In the genomic region with DNA sequence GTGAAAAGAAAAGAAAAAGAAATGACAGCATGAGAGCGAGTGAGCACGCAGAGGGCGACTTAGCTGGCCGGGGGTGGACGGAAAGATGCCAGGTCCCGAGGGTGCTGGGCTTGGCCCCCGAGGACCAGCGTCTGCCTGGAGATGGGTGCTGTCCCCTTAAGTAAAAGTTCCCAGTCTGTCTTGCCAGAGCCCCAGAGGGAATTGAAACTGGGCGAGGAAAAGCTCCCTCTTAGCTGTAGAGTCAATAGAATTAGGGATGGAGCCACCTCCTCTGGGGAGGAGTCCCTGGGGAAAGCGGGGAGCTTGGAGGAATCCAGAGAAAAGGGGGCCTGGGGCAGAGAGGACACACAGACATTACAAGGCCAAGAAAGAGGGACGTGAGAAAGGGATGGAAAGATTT, we compare ENCODE assay signal across 21 cellular contexts. TPM values are rescaled to one million over a fixed set of nuclear protein-coding genes. Genes with fewer than 3 reads are reported as not detected.
DNase-seq lines count a peak whose midpoint lies in the region; ATAC-seq, FAIRE-seq and TF ChIP-seq lines count a peak whose summit lies in the region.
"Had no signal": no experiment of that assay in that cellular context is flagged by ENCODE, and none has a peak within 500 bp of the region (broad histone marks: within the 10 kb centered on the region; RNA-seq: fewer than 3 reads in every experiment).

No MANE protein-coding gene starts in this region.

- CTCF ChIA-PET in activated naive CD4-positive, alpha-beta T cell treated with anti-CD3 and anti-CD28 coated beads, Interleukin-2, amount 10 ng/mL, durations not matched to agents 7 days and 5 days (lab: Charles Lee) = interaction anchor here (0.8 kb wide), 1 partner anchor 38 kb away, joined by 3 read pairs; no protein-coding TSS in a partner anchor

- H3K27ac Mint-ChIP-seq in activated naive CD4-positive, alpha-beta T cell treated with anti-CD3 and anti-CD28 coated beads, Interleukin-2, amount 10 ng/mL, durations not matched to agents 7 days and 5 days = peak overlapping the region; percentile 62
- peak overlapping the region; percentile 51 for H3K27ac Mint-ChIP-seq in T-helper 17 cell
- H3K27ac Mint-ChIP-seq: IgD-negative memory B cell had no signal

- no peak for FAIRE-seq in pancreas (lab: Jason Lieb, UNC)
- FAIRE-seq: GM12878 had no signal

- H3K36me3 ChIP-seq in gastrocnemius medialis (no peaks in the 10 kb centered on the region), pancreas (no peaks in the 10 kb centered on the region), upper lobe of left lung (peaks cover 0 to 16% (median 5%) of the 10 kb centered on the region in 4 donors)

- no peaks in the 10 kb centered on the region for H3K9me3 ChIP-seq in T-helper 17 cell (ENCODE audit: control insufficient read depth, low read length, poor library complexity, severe bottlenecking)
- H3K9me3 ChIP-seq in gastrocnemius medialis = no peaks in the 10 kb centered on the region
- H3K9me3 ChIP-seq in pancreas = no peaks in the 10 kb centered on the region
- H3K9me3 ChIP-seq in upper lobe of left lung = no peaks in the 10 kb centered on the region
- H3K9me3 ChIP-seq: Caco-2 had no signal

- no peak overlapping the region for H3K4me3 Mint-ChIP-seq in activated naive CD4-positive, alpha-beta T cell treated with anti-CD3 and anti-CD28 coated beads, Interleukin-2, amount 10 ng/mL, durations not matched to agents 7 days and 5 days
- no peak overlapping the region for H3K4me3 Mint-ChIP-seq in T-helper 17 cell
- H3K4me3 Mint-ChIP-seq: IgD-negative memory B cell had no signal

- DNase-seq in activated naive CD4-positive, alpha-beta T cell treated with anti-CD3 and anti-CD28 coated beads, Interleukin-2, amount 10 ng/mL, durations not matched to agents 7 days and 5 days = no peak
- no peak for DNase-seq in activated naive CD4-positive, alpha-beta T cell treated with Interleukin-2 at 50 U/mL for 16 hours
- DNase-seq in T-helper 17 cell (no peak), hepatic stellate cell (ENCODE audit: low spot score) (peak; percentile 45), gastrocnemius medialis (no peak), pancreas (no peak), NCI-H1105 treated with DMSO at 0.1 percent for 48 hours (lab: John Stamatoyannopoulos, UW) (no peak), upper lobe of left lung (no peak)
- DNase-seq: Caco-2, DMS53, NCI-H1436 treated with DMSO at 0.1 percent for 48 hours, NCI-H2081 treated with DMSO at 0.1 percent for 48 hours, NCI-H2227 treated with DMSO at 0.1 percent for 48 hours, NCI-H526, PC-9, SHP77 had no signal

- intact Hi-C loops in gastrocnemius medialis (cut with DNase I; ENCODE audit: low total_unique reads) (no loop called here), pancreas (cut with DNase I) (no loop called here)

- no peaks in the 10 kb centered on the region for H3K4me1 Mint-ChIP-seq in activated naive CD4-positive, alpha-beta T cell treated with anti-CD3 and anti-CD28 coated beads, Interleukin-2, amount 10 ng/mL, durations not matched to agents 7 days and 5 days
- H3K4me1 Mint-ChIP-seq in T-helper 17 cell = no peaks in the 10 kb centered on the region
- H3K4me1 Mint-ChIP-seq: IgD-negative memory B cell had no signal

- ATAC-seq in T-helper 17 cell = no peak
- ATAC-seq in gastrocnemius medialis = no peak
- ATAC-seq in pancreas = no peak
- ATAC-seq in upper lobe of left lung (ENCODE audit: low FRiP score in 2 of 2) = no peak
- ATAC-seq: GM12878, HCT116 had no signal

- TF ChIP-seq CTCF in gastrocnemius medialis (IDR thresholded peaks at IDR 0.05 in 4 of 5, conservative IDR thresholded peaks at IDR 0.05 in 1 of 5) (no peak), pancreas (IDR thresholded peaks at IDR 0.05) (no peak), upper lobe of left lung (IDR thresholded peaks at IDR 0.05) (no peak)

- H3K4me3 ChIP-seq in gastrocnemius medialis = no peak overlapping the region
- no peak overlapping the region for H3K4me3 ChIP-seq in pancreas
- no peak overlapping the region for H3K4me3 ChIP-seq in upper lobe of left lung
- H3K4me3 ChIP-seq: GM12878, PC-9 had no signal

- H3K9me3 Mint-ChIP-seq in activated naive CD4-positive, alpha-beta T cell treated with anti-CD3 and anti-CD28 coated beads, Interleukin-2, amount 10 ng/mL, durations not matched to agents 7 days and 5 days = no peaks in the 10 kb centered on the region
- H3K9me3 Mint-ChIP-seq: IgD-negative memory B cell had no signal

- TF ChIP-seq POLR2A in gastrocnemius medialis (IDR thresholded peaks at IDR 0.05) (no peak), upper lobe of left lung (IDR thresholded peaks at IDR 0.05) (no peak)

- in situ Hi-C loops in gastrocnemius medialis (cut with MboI; ENCODE audit: low sequenced_read_pairs in 4 of 4) = no loop called here

- H3K27ac ChIP-seq in gastrocnemius medialis (peak overlapping the region; percentile 7 to 77 (median 72)), pancreas (no peak overlapping the region), upper lobe of left lung (peak overlapping the region in 2 of 4 donors; percentile 69 to 76)
- H3K27ac ChIP-seq: PC-9 had no signal

- peaks cover 14% of the 10 kb centered on the region for H3K27me3 Mint-ChIP-seq in activated naive CD4-positive, alpha-beta T cell treated with anti-CD3 and anti-CD28 coated beads, Interleukin-2, amount 10 ng/mL, durations not matched to agents 7 days and 5 days
- H3K27me3 Mint-ChIP-seq in T-helper 17 cell = peaks cover 21% of the 10 kb centered on the region

- H3K36me3 Mint-ChIP-seq in activated naive CD4-positive, alpha-beta T cell treated with anti-CD3 and anti-CD28 coated beads, Interleukin-2, amount 10 ng/mL, durations not matched to agents 7 days and 5 days = no peaks in the 10 kb centered on the region
- H3K36me3 Mint-ChIP-seq in T-helper 17 cell (ENCODE audit: low read depth) = peaks cover 3% of the 10 kb centered on the region

- H3K27me3 ChIP-seq in gastrocnemius medialis = no peaks in the 10 kb centered on the region
- H3K27me3 ChIP-seq in pancreas = no peaks in the 10 kb centered on the region
- no peaks in the 10 kb centered on the region for H3K27me3 ChIP-seq in upper lobe of left lung

- WGBS in pancreas, 2 donors = 84% methylated on average over 11 of the region's 11 CpGs
- WGBS in upper lobe of left lung, 2 donors = 68 to 81% methylated on average over 11 of the region's 11 CpGs

- no peak for TF ChIP-seq EP300 in upper lobe of left lung (IDR thresholded peaks at IDR 0.05)

- peaks cover 0 to 8% of the 10 kb centered on the region in 2 donors for H3K4me1 ChIP-seq in gastrocnemius medialis
- H3K4me1 ChIP-seq in pancreas = peaks cover 9 to 18% (median 10%) of the 10 kb centered on the region in 3 donors
- peaks cover 4 to 21% (median 10%) of the 10 kb centered on the region in 4 donors for H3K4me1 ChIP-seq in upper lobe of left lung

RNA-seq across cellular contexts. Expression of a gene that starts 13.3 kb away (rescaled TPM):
- total RNA-seq in T-helper 17 cell = not detected
- 10 to 100 TPM; 10.2 to 24.6 (median 23.6) TPM for total RNA-seq in gastrocnemius medialis
- total RNA-seq in pancreas = 10 to 100 TPM; 28.8 to 74.5 (median 40.5) TPM
- polyA plus RNA-seq in pancreas = 100 to 1,000 TPM in 1 of 2 donors, 10 to 100 TPM in 1; 99.5 to 140 TPM
- total RNA-seq in upper lobe of left lung = 100 to 1,000 TPM; 246 to 557 (median 274) TPM
- polyA plus RNA-seq: IgD-negative memory B cell had no signal

RNA-seq across cellular contexts. Expression of a gene that starts 23.9 kb away (rescaled TPM):
- total RNA-seq in T-helper 17 cell (1 to 10 TPM; 2.5 to 5.2 TPM), gastrocnemius medialis (10 to 100 TPM; 10.3 to 20.8 (median 16.7) TPM), pancreas (100 to 1,000 TPM in 1 of 6 donors, 10 to 100 TPM in 5; 26.7 to 101 (median 40.2) TPM), upper lobe of left lung (100 to 1,000 TPM in 4 of 6 donors, 10 to 100 TPM in 2; 52.2 to 152 (median 109) TPM)
- 100 to 1,000 TPM in 1 of 2 donors, 10 to 100 TPM in 1; 93.6 to 101 TPM for polyA plus RNA-seq in pancreas
- polyA plus RNA-seq: IgD-negative memory B cell had no signal

RNA-seq across cellular contexts. Expression of a gene that starts 44.5 kb away (rescaled TPM):
- total RNA-seq in T-helper 17 cell (not detected), gastrocnemius medialis (under 1 TPM in 1 of 4 donors, not detected in 3; 0.49 TPM), pancreas (10 to 100 TPM; 10.1 to 14.8 (median 12.1) TPM), upper lobe of left lung (10 to 100 TPM in 1 of 6 donors, 1 to 10 TPM in 5; 2.9 to 10.5 (median 4.5) TPM)
- polyA plus RNA-seq in pancreas = 10 to 100 TPM; 16.5 to 29.7 TPM
- total RNA-seq: A172, GM12878, LHCN-M2 had no signal
- polyA plus RNA-seq: GM12878, IgD-negative memory B cell had no signal

Comparison
In these comparisons a context has a peak if more than half of its experiments do, and no peak if none do; other contexts are left out.
1. H3K27ac ChIP-seq: peak in gastrocnemius medialis (4 of 4); none in pancreas (0 of 4).
2. RNA of a gene that starts 13.3 kb away (total RNA-seq): 246 to 557 TPM in upper lobe of left lung, 28.8 to 74.5 TPM in pancreas and 10.2 to 24.6 TPM in gastrocnemius medialis; not detected in T-helper 17 cell; every median in the first group is over 10 times any median in the second.